In the genomic region with DNA sequence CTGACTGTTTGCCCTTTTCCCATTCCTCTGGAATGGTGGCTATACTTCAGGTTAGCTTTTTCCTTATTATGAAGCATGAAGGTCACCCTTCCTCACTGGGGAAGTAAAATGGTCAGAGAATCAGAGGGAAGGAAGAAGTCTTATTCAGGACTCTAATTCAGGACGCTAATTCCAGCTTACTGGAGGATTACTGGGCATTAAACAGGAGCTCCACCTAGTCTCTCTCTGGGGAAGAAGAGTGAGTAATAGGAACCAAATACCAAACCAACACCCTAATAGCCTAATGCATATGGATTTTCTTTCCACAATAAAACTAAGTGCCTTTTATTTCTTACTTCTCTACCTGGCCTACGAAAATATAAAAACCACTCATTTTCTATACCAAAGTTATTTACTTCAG, we compare ENCODE assay signal across 36 cellular contexts. TPM values are rescaled to one million over a fixed set of nuclear protein-coding genes. Genes with fewer than 3 reads are reported as not detected.
"Had no signal": no experiment of that assay in that cellular context is flagged by ENCODE, and none has a peak within 500 bp of the region (broad histone marks: within the 10 kb centered on the region; RNA-seq: fewer than 3 reads in every experiment).

No MANE protein-coding gene starts in this region.

- H3K9me3 ChIP-seq: esophagus muscularis mucosa, heart right ventricle, left lung, mucosa of descending colon, prostate gland, sigmoid colon, spleen, suprapubic skin, transverse colon, upper lobe of right lung, uterus had no signal

- DNase-seq: dorsolateral prefrontal cortex; effector CD4-positive, alpha-beta T cell; foreskin melanocyte; glutamatergic neuron; heart right ventricle; hippocampal formation; left cardiac atrium; left lung; mesenchymal stem cell; mucosa of descending colon; naive B cell; right cardiac atrium; sigmoid colon; spleen; stimulated activated CD4-positive, alpha-beta T cell treated with anti-CD3 and anti-CD28 coated beads, Interleukin-4, amount 100 ng/mL, for 1 hour; stimulated activated CD8-positive, alpha-beta memory T cell treated with anti-CD3 and anti-CD28 coated beads, Interleukin-4, amount 100 ng/mL, for 48 hours; stimulated activated naive CD4-positive, alpha-beta T cell; stimulated activated naive CD8-positive, alpha-beta T cell treated with anti-CD3 and anti-CD28 coated beads, Interleukin-15, amount 100 ng/mL, for 72 hours; transverse colon; upper lobe of right lung; uterus had no signal

- H3K27ac ChIP-seq: dorsolateral prefrontal cortex, epithelial cell of prostate, esophagus muscularis mucosa, heart right ventricle, left lung, prostate gland, sigmoid colon, spleen, suprapubic skin, transverse colon, upper lobe of right lung, uterus had no signal

- H3K36me3 ChIP-seq: esophagus muscularis mucosa, heart right ventricle, left lung, prostate gland, sigmoid colon, spleen, suprapubic skin, transverse colon, upper lobe of right lung, uterus had no signal

- FAIRE-seq: colon, islet of Langerhans had no signal

- H3K4me3 ChIP-seq: dorsolateral prefrontal cortex, esophagus muscularis mucosa, heart right ventricle, left lung, mucosa of descending colon, prostate gland, sigmoid colon, spleen, suprapubic skin, transverse colon, upper lobe of right lung, uterus had no signal

- H3K27me3 ChIP-seq: esophagus muscularis mucosa, left lung, sigmoid colon, spleen, suprapubic skin, transverse colon, upper lobe of right lung, uterus had no signal

- H3K4me1 ChIP-seq: esophagus muscularis mucosa, heart right ventricle, left lung, prostate gland, sigmoid colon, spleen, suprapubic skin, transverse colon, upper lobe of right lung, uterus had no signal

- ATAC-seq: heart right ventricle; left cardiac atrium; left lung; mucosa of descending colon; natural killer cell treated with Interleukin-12 subunit alpha and Interleukin-12 subunit beta and Interleukin-15 and Interleukin-18, amount 100 ng/mL, for 72 hours; right cardiac atrium; stimulated activated naive CD8-positive, alpha-beta T cell treated with anti-CD3 and anti-CD28 coated beads, Interleukin-15, amount 100 ng/mL, for 72 hours; upper lobe of right lung had no signal

RNA-seq across cellular contexts. Expression of a gene that starts 10.1 kb away (rescaled TPM):
- total RNA-seq: dorsolateral prefrontal cortex; esophagus muscularis mucosa; fibroblast of lung; heart right ventricle; kidney epithelial cell; left cardiac atrium; left lung; lower leg skin; lung microvascular endothelial cell; mesothelial cell of epicardium; mucosa of descending colon; natural killer cell treated with Interleukin-12 subunit alpha and Interleukin-12 subunit beta and Interleukin-15 and Interleukin-18, amount 100 ng/mL, for 72 hours; neural crest cell; osteocyte; prostate gland; right cardiac atrium; sigmoid colon; skeletal muscle tissue; spleen; suprapubic skin; transverse colon; upper lobe of right lung; uterus had no signal
- polyA plus RNA-seq: fibroblast of lung, heart right ventricle, right cardiac atrium, sigmoid colon, spleen had no signal
